Comparison of ENCODE assay signal across 1 cellular context in the genomic region with DNA sequence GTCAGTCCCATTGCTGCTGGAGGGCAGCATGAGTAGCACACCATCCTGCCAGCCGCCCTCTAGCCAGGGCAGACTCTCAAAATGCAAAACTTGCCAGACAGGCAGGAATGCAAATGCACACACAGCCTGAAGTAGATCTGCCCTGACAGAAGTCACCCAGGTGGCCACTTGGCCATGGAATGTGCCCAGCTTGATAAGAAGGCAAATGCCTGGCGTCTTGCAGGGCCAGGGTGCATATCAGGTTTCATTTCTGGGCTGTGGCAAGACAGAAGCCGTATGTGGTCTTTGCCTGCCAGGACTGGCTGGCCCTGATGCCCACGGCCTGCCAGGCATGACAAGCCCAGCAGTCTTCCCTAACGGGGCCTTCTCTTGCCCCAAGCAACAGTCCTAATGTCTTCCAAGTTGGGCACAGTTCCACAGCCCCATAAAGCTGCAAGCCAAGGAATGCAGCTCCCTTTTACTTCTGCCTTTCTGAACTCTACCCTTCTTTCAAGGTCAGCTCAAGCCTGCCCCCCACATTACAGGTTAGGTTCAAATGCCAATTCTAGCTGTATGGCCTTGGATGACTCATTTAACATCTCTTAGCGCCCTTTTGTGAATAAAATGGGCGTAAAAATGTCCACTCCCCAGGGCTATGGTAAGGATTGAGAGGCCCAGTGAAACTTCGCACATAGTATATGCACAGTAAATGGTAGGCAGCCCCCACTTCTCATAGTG.
TF ChIP-seq lines count a peak whose summit lies in the region.

No MANE protein-coding gene starts in this region.

TF ChIP-seq in IMR-90, 13 proteins besides CTCF, POLR2A, EP300 and RAD21:
- TF ChIP-seq, protein P1, sequence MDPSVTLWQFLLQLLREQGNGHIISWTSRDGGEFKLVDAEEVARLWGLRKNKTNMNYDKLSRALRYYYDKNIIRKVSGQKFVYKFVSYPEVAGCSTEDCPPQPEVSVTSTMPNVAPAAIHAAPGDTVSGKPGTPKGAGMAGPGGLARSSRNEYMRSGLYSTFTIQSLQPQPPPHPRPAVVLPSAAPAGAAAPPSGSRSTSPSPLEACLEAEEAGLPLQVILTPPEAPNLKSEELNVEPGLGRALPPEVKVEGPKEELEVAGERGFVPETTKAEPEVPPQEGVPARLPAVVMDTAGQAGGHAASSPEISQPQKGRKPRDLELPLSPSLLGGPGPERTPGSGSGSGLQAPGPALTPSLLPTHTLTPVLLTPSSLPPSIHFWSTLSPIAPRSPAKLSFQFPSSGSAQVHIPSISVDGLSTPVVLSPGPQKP (IDR thresholded peaks at IDR 0.05; ENCODE audit: borderline replicate concordance, low read depth, low read length): no peak
